ENCODE assay signal across 11 cellular contexts in genomic region chr18:74234326-74235171, GRCh38. TPM values are rescaled to one million over a fixed set of nuclear protein-coding genes. Genes with fewer than 3 reads are reported as not detected.
DNase-seq lines count a peak whose midpoint lies in the region; TF ChIP-seq lines count a peak whose summit lies in the region.
"Had no signal": no experiment of that assay in that cellular context is flagged by ENCODE, and none has a peak within 500 bp of the region (broad histone marks: within the 10 kb centered on the region; RNA-seq: fewer than 3 reads in every experiment).

No MANE protein-coding gene starts in this region.

- H3K9me3 ChIP-seq in hepatocyte (ENCODE audit: low read depth) (no peaks in the 10 kb centered on the region), skeletal muscle tissue (ENCODE audit: control insufficient read depth in 3 of 3, low read length in 3 of 3) (no peaks in the 10 kb centered on the region), A673 (ENCODE audit: low read depth, low read length, poor library complexity, severe bottlenecking) (no peaks in the 10 kb centered on the region)

- no TSS peak for BruUV-seq in A673 (replicated peaks; lab: Mats Ljungman, UMichigan)

- H3K79me2 ChIP-seq in hepatocyte: no peaks in the 10 kb centered on the region

- POLR2A ChIA-PET in A673 (lab: Charles Lee; ENCODE audit: low non-redundant PET) (no interaction called here), HEK293T (lab: Yijun Ruan, JAX) (no interaction called here)

- CTCF ChIA-PET in A673 (lab: Charles Lee) (no interaction called here), HEK293T (lab: Yijun Ruan, JAX) (interaction anchor here (1.0 kb wide), 1 partner anchor 23 kb away, joined by 3 read pairs; no protein-coding TSS in a partner anchor)

- intact Hi-C loops in A673 (cut with micrococcal nuclease; ENCODE audit: unreplicated experiment): no loop called here

- DNase-seq in HCEC 1CT (peak; percentile 69), astrocyte of the hippocampus (ENCODE audit: low read depth, low spot score) (peak; percentile 58), hepatocyte (ENCODE audit: low spot score) (peak; percentile 86), A673 (ENCODE audit: low spot score) (no peak), pons (ENCODE audit: low spot score) (no peak), germinal center (ENCODE audit: low spot score) (no peak), HEK293T (ENCODE audit: extremely low spot score) (no peak)
- DNase-seq: Karpas-422, occipital lobe, T-helper 9 cell had no signal

- H3K36me3 ChIP-seq in hepatocyte (replicated peaks; ENCODE audit: insufficient read depth, low read depth) (no peaks in the 10 kb centered on the region), skeletal muscle tissue (ENCODE audit: control insufficient read depth in 3 of 3, insufficient read depth in 3 of 3, low read length in 3 of 3) (no peaks in the 10 kb centered on the region), A673 (ENCODE audit: insufficient read depth, low read length, poor library complexity, severe bottlenecking) (no peaks in the 10 kb centered on the region)

- TF ChIP-seq CTCF in hepatocyte (IDR thresholded peaks at IDR 0.05; ENCODE audit: poor library complexity) (no peak), A673 (conservative IDR thresholded peaks at IDR 0.05; ENCODE audit: low read depth, low read length) (no peak)

- no peaks in the 10 kb centered on the region for H4K20me1 ChIP-seq in hepatocyte (ENCODE audit: insufficient read depth, poor library complexity, severe bottlenecking)

- no peak overlapping the region for H2AFZ ChIP-seq in hepatocyte

- 45% methylated on average over 10 of the region's 10 CpGs for WGBS in hepatocyte (ENCODE audit: low lambda C conversion rate, missing lambda C conversion rate)

- H3K27me3 ChIP-seq in hepatocyte: no peaks in the 10 kb centered on the region
- peaks cover 0 to 4% (median 0%) of the 10 kb centered on the region in 3 donors for H3K27me3 ChIP-seq in skeletal muscle tissue (ENCODE audit: control insufficient read depth in 3 of 3, insufficient read depth in 3 of 3, low read length in 3 of 3)
- H3K27me3 ChIP-seq in A673 (replicated peaks; ENCODE audit: insufficient read depth, low read depth, low read length, poor library complexity): no peaks in the 10 kb centered on the region

- no peak overlapping the region for H3K4me3 ChIP-seq in hepatocyte
- H3K4me3 ChIP-seq in skeletal muscle tissue (ENCODE audit: low read length in 3 of 3): no peak overlapping the region
- H3K4me3 ChIP-seq in A673 (ENCODE audit: low read depth, low read length, poor library complexity, severe bottlenecking): no peak overlapping the region

- no peaks in the 10 kb centered on the region for H3K9me2 ChIP-seq in hepatocyte (replicated peaks; ENCODE audit: insufficient read depth)

- no peak overlapping the region for H3K9ac ChIP-seq in skeletal muscle tissue (ENCODE audit: low read depth in 1 of 3, low read length in 3 of 3)

- peak overlapping the region; percentile 44 for H3K4me2 ChIP-seq in hepatocyte

- peaks cover 26% of the 10 kb centered on the region for H3K4me1 ChIP-seq in hepatocyte (ENCODE audit: insufficient read depth)
- peaks cover 0 to 2% (median 0%) of the 10 kb centered on the region in 3 donors for H3K4me1 ChIP-seq in skeletal muscle tissue (ENCODE audit: control insufficient read depth in 3 of 3, insufficient read depth in 3 of 3, low read length in 3 of 3)
- H3K4me1 ChIP-seq in A673 (ENCODE audit: insufficient read depth, low read length, poor library complexity, severe bottlenecking): no peaks in the 10 kb centered on the region

- H3K27ac ChIP-seq in hepatocyte (peak overlapping the region; percentile 77), skeletal muscle tissue (ENCODE audit: low read depth, low read length) (peak overlapping the region; percentile 25), A673 (ENCODE audit: low read depth, low read length, poor library complexity, severe bottlenecking) (no peak overlapping the region)

TF ChIP-seq in HEK293T, 16 proteins besides CTCF, POLR2A, EP300 and RAD21:
- TF ChIP-seq FOXM1 (IDR thresholded peaks at IDR 0.05; ENCODE audit: borderline replicate concordance) (no peak), BHLHE40 (IDR thresholded peaks at IDR 0.05; ENCODE audit: borderline replicate concordance) (no peak), FOXA1 (IDR thresholded peaks at IDR 0.05) (no peak), L3MBTL2 (conservative IDR thresholded peaks at IDR 0.05) (no peak), LEF1 (IDR thresholded peaks at IDR 0.05; ENCODE audit: borderline replicate concordance) (no peak)

RNA-seq across cellular contexts. Expression of gene CYB5A, which starts 57.2 kb away (rescaled TPM):
- 259 and 273 TPM in 2 replicates for total RNA-seq in hepatocyte
- 358 and 457 TPM in 2 replicates for polyA plus RNA-seq in hepatocyte
- 28.7 TPM for total RNA-seq in skeletal muscle tissue
- 38.7 and 39.2 TPM in 2 replicates for total RNA-seq in A673 (2021)

Comparison
In these comparisons a context has a peak if more than half of its experiments do, and no peak if none do; other contexts are left out.
1. DNase-seq: peak in HCEC 1CT (single experiment), astrocyte of the hippocampus (single experiment) and hepatocyte (single experiment); none in A673 (single experiment), pons (single experiment), germinal center (single experiment) and HEK293T (single experiment).